1 cellular context compared by ENCODE assay signal in the genomic region with DNA sequence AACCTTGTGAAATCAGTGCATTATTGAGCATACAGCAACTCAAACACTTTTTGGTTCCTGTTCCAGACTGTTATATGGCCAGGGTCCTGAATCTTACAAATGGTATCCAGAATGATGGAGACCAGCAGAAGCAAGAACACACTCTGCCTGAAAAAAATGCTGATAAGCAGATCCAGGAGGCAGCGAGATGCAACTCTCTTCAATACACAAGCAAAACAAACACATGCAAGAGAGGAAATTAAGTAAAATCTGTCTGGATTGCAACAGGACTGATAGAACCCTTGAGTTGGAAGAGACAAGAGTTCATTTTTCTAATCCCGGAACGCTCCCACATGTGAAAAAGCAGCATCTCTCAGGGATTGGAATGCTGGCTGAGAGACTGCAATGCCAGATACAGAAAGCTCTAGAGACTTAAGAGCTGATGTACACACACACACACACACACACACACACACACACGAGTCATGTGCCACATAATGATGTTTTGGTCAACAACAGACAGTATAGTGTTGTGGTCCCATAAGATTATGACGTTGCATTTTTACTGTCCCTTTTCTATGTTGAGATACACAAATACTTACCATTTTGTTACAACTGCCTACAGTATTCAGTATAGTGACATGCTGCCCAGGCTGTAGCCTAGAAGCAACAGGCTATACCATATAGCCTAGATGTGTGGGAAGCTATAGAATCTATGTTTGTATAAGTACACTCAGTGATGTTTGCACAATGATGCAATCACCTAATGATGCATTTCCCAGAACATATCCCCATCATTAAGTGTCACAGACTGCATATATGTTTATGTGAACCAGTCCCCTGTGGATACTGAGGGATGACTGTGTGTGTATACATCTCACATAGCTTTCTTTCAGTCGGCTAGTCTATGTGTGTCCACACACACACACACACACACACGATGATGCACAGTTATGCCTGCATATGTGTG.
A peak's percentile ranks its signal among the peaks of the same experiment; 100 is the strongest.
TF ChIP-seq lines count a peak whose summit lies in the region.

No MANE protein-coding gene starts in this region.

TF ChIP-seq in HepG2, 621 proteins besides CTCF, POLR2A, EP300 and RAD21 (continued from another document):
- TF ChIP-seq KIAA2018 (CRISPR knock-in tag; IDR thresholded peaks at IDR 0.05; ENCODE audit: borderline replicate concordance) (no peak), CEBPB (IDR thresholded peaks at IDR 0.05; ENCODE audit: borderline replicate concordance, low read depth, low read length) (peak; percentile 81), HOXA7 (CRISPR knock-in tag; IDR thresholded peaks at IDR 0.05) (no peak), AGO1 (IDR thresholded peaks at IDR 0.05; ENCODE audit: low read depth, low read length, poor library complexity, severe bottlenecking) (no peak)
